In the genomic region with DNA sequence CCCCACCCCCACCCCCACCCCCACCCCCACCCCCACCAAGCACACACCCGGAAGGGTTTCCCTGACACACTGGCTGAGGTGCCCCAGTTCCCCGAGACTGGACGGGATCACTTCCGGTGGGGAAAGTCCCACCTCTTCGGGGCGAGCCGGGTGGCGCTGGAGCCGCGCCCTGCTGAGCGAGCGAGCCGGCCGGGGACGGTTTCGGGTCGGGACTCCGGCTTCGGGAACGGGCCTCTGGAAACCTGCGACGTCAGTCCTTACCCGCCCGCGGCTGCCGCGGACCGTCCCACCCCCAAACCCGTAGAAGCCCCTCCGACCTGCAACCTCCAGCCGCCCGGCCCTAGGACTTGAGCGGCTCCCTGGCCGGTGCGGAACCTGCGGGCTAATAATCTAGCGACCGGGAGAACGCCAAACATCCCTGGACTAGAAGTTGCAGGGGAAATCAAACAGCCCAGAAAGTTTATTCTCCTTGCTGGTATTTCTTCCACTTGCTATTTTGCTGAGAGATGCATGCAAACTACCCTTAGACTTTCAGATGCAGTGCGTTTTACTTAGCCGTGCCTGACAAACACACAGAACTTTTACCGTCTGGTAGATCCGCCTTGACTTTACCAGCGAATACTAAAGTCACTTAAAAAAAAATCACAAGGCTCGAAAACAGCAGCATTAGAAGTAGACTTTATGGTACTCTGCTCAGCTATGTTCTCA, we compare ENCODE assay signal across 1 cellular context.
TF ChIP-seq lines count a peak whose summit lies in the region.

No MANE protein-coding gene starts in this region.

TF ChIP-seq in K562, 482 proteins besides CTCF, POLR2A, EP300 and RAD21 (continued from another document):
- TF ChIP-seq PRDM10 (IDR thresholded peaks at IDR 0.05; ENCODE audit: partially characterized antibody): peak; percentile 53
- no peak for TF ChIP-seq NCOR1 (IDR thresholded peaks at IDR 0.05)
- peak in 1 of 2 experiments; percentile 75; a peak in 1 of 4 replicates for TF ChIP-seq KDM4B (IDR thresholded peaks at IDR 0.05; ENCODE audit: borderline replicate concordance in 2 of 2, low read depth in 1 of 2)
- no peak for TF ChIP-seq ZNF398 (CRISPR knock-in tag; IDR thresholded peaks at IDR 0.05)
- TF ChIP-seq NEUROD1 (IDR thresholded peaks at IDR 0.05; ENCODE audit: borderline replicate concordance, low read depth, low read length, partially characterized antibody): peak; percentile 59
